ENCODE assay signal across 29 cellular contexts in the genomic region with DNA sequence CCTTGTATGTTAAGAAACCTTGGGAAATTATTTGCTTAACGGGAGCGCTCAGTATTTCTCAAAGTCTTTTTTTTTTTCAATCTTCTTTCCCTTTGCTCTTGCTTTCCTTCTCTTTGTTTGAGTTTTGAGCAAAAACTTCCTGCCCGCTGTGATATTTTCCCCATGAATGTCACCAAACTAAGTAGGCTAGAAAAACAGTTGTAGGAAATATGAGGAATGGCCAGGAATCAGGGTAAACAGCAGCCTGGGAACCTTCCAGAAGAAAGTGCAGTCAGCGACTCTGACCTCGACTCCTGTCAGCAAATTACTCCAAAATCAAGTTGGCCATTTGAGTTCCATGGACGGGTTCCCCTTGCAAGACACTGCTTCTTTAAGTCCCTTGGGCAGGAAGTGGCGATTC.
"Had no signal": no experiment of that assay in that cellular context is flagged by ENCODE, and none has a peak within 500 bp of the region (broad histone marks: within the 10 kb centered on the region; RNA-seq: fewer than 3 reads in every experiment).

No MANE protein-coding gene starts in this region.

- H3K36me3 ChIP-seq: left ventricle myocardium inferior, neural progenitor cell, neutrophil, ovary, prostate gland, stomach, tibial artery, upper lobe of right lung had no signal

- H2AFZ ChIP-seq: hepatocyte, neural progenitor cell had no signal

- H3K27ac Mint-ChIP-seq: mesothelial cell of epicardium; naive B cell; natural killer cell; nephron progenitor cell; neural progenitor cell; stimulated activated naive B cell treated with anti-CD40 and anti-IgM and Interleukin-4, amounts not matched to agents 10 μg/mL and 1 μg/mL and 100 μg/mL, for 72 hours had no signal

- H3K4me2 ChIP-seq: hepatocyte, neural progenitor cell had no signal

- H3K27me3 ChIP-seq: hepatocyte, neural progenitor cell, ovary, testis had no signal

- H3K4me1 ChIP-seq: testis, upper lobe of right lung had no signal

- H3K27ac ChIP-seq: hepatocyte, left ventricle myocardium inferior, neural progenitor cell, neutrophil, ovary, prostate gland, skin epidermis, testis, tibial artery, upper lobe of right lung had no signal

- H3K9ac ChIP-seq: neural progenitor cell had no signal

- H3K9me3 ChIP-seq: neutrophil, ovary, prostate gland, testis, upper lobe of right lung had no signal

- DNase-seq: islet precursor cell; left ventricle myocardium inferior; mesendoderm; naive B cell; natural killer cell; nephron progenitor cell; occipital lobe; ovary; retina; right cardiac atrium; stimulated activated CD4-positive, alpha-beta T cell treated with anti-CD3 and anti-CD28 coated beads, Interleukin-12 subunit alpha, Interleukin-12 subunit beta, amount 100 ng/mL, for 4 hours; stimulated activated CD4-positive, alpha-beta T cell treated with anti-CD3 and anti-CD28 coated beads, Interleukin-15, amount 100 ng/mL, for 24 hours; stimulated activated CD4-positive, alpha-beta T cell treated with anti-CD3 and anti-CD28 coated beads, Interleukin-2, amount 100 ng/mL, for 24 hours; stimulated activated CD4-positive, alpha-beta T cell treated with anti-CD3 and anti-CD28 coated beads, Interleukin-4, amount 100 ng/mL, for 1 hour; stimulated activated naive B cell treated with anti-CD40 and anti-IgM and Interleukin-4, amounts not matched to agents 10 μg/mL and 1 μg/mL and 100 μg/mL, for 72 hours; stimulated activated naive CD8-positive, alpha-beta T cell treated with anti-CD3 and anti-CD28 coated beads, Interleukin-15, Interleukin-2, amounts not matched to agents 100 U/mL and 50 U/mL, for 24 hours; stomach; testis; tibial artery; trophoblast cell; upper lobe of right lung had no signal

- ATAC-seq: natural killer cell; right cardiac atrium; sciatic nerve; stimulated activated naive B cell treated with anti-CD40 and anti-IgM and Interleukin-4, amounts not matched to agents 10 μg/mL and 1 μg/mL and 100 μg/mL, for 72 hours; stimulated activated naive CD8-positive, alpha-beta T cell treated with anti-CD3 and anti-CD28 coated beads, Interleukin-15, Interleukin-2, amounts not matched to agents 100 U/mL and 50 U/mL, for 24 hours; upper lobe of right lung had no signal

- H3K4me3 Mint-ChIP-seq: mesothelial cell of epicardium; naive B cell; natural killer cell; nephron progenitor cell; neural progenitor cell; stimulated activated naive B cell treated with anti-CD40 and anti-IgM and Interleukin-4, amounts not matched to agents 10 μg/mL and 1 μg/mL and 100 μg/mL, for 72 hours had no signal

- H3K79me2 ChIP-seq: hepatocyte had no signal

- H3K4me3 ChIP-seq: hepatocyte, left ventricle myocardium inferior, lung, neural progenitor cell, ovary, prostate gland, skin epidermis, stomach, testis, tibial artery, upper lobe of right lung had no signal

- H3K4me1 Mint-ChIP-seq: natural killer cell had no signal
